In the genomic region with DNA sequence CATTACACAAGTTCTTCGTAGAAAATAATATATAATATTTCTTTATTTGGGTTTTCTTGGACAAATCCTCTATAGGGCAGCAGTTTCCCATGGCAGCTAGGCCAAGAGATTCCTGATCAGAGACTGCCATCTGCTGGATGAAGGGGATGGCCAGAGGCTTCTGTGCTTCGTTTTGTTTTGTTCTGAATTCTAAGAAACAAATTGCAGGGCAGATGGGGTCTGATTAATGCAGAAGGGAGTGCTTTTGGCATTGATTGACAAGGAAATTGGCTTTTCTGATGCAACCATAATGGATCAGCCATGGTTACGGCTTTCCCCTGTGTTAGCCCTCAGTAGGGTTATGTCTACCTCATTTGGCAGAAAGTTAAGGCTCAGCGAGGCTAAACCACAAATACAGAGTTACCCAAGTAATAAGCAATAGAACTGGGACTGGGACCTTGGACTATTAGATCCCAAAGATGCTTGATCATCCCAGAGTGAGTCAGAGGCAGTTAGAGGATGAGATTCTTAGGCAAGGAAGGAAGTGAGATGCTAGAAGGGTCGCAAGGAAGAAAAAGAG, we compare ENCODE assay signal across 2 cellular contexts.
A peak's percentile ranks its signal among the peaks of the same experiment; 100 is the strongest.
TF ChIP-seq lines count a peak whose summit lies in the region.

No MANE protein-coding gene starts in this region.

TF ChIP-seq in HEK293T, 16 proteins besides CTCF, POLR2A, EP300 and RAD21 (continued from another document):
- TF ChIP-seq SP1 (IDR thresholded peaks at IDR 0.05) (no peak), BHLHE40 (IDR thresholded peaks at IDR 0.05; ENCODE audit: borderline replicate concordance) (no peak), FOXM1 (IDR thresholded peaks at IDR 0.05; ENCODE audit: borderline replicate concordance) (no peak), SUZ12 (IDR thresholded peaks at IDR 0.05) (no peak), ARNT (IDR thresholded peaks at IDR 0.05) (no peak)
- TF ChIP-seq, protein P1, sequence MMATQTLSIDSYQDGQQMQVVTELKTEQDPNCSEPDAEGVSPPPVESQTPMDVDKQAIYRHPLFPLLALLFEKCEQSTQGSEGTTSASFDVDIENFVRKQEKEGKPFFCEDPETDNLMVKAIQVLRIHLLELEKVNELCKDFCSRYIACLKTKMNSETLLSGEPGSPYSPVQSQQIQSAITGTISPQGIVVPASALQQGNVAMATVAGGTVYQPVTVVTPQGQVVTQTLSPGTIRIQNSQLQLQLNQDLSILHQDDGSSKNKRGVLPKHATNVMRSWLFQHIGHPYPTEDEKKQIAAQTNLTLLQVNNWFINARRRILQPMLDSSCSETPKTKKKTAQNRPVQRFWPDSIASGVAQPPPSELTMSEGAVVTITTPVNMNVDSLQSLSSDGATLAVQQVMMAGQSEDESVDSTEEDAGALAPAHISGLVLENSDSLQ (IDR thresholded peaks at IDR 0.05): no peak
TF ChIP-seq in HEK293T: peak in this region for 0.

TF ChIP-seq in K562, 482 proteins besides CTCF, POLR2A, EP300 and RAD21 (continued from another document):
- TF ChIP-seq, protein P2, sequence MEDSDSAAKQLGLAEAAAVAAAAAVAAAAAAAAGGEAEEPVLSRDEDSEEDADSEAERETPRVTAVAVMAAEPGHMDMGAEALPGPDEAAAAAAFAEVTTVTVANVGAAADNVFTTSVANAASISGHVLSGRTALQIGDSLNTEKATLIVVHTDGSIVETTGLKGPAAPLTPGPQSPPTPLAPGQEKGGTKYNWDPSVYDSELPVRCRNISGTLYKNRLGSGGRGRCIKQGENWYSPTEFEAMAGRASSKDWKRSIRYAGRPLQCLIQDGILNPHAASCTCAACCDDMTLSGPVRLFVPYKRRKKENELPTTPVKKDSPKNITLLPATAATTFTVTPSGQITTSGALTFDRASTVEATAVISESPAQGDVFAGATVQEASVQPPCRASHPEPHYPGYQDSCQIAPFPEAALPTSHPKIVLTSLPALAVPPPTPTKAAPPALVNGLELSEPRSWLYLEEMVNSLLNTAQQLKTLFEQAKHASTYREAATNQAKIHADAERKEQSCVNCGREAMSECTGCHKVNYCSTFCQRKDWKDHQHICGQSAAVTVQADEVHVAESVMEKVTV (CRISPR knock-in tag; IDR thresholded peaks at IDR 0.05): peak; percentile 82
- TF ChIP-seq FOXK2 (conservative IDR thresholded peaks at IDR 0.05 in 1 of 2, IDR thresholded peaks at IDR 0.05 in 1 of 2; ENCODE audit: low read depth in 2 of 2) (no peak), ZBTB17 (CRISPR knock-in tag; IDR thresholded peaks at IDR 0.05) (no peak), PHB2 (IDR thresholded peaks at IDR 0.05; ENCODE audit: low read depth) (no peak), ZBTB1 (CRISPR knock-in tag; IDR thresholded peaks at IDR 0.05; ENCODE audit: borderline replicate concordance, low read depth) (no peak), FOXP1 (CRISPR knock-in tag; IDR thresholded peaks at IDR 0.05) (no peak), MBD2 (IDR thresholded peaks at IDR 0.05; ENCODE audit: borderline replicate concordance, low read depth) (no peak), ZNF24 (IDR thresholded peaks at IDR 0.05) (no peak), POLR2AphosphoS2 (IDR thresholded peaks at IDR 0.05; ENCODE audit: low read length) (no peak), ESRRB (CRISPR knock-in tag; IDR thresholded peaks at IDR 0.05; ENCODE audit: borderline replicate concordance) (no peak), RHOXF2B (CRISPR knock-in tag; conservative IDR thresholded peaks at IDR 0.05) (no peak), ZNF232 (CRISPR knock-in tag; IDR thresholded peaks at IDR 0.05) (no peak), RFX1 (IDR thresholded peaks at IDR 0.05) (0 out of 2 replicates have a peak, but pooled peaks have one; percentile 6), SMC3 (conservative IDR thresholded peaks at IDR 0.05; ENCODE audit: insufficient read depth, low read depth, low read length) (peak; percentile 68), NR3C1 (CRISPR knock-in tag; IDR thresholded peaks at IDR 0.05) (no peak), TBL1XR1 (IDR thresholded peaks at IDR 0.05; ENCODE audit: low read length in 2 of 2) (no peak), ZKSCAN3 (CRISPR knock-in tag; IDR thresholded peaks at IDR 0.05) (no peak), FIP1L1 (IDR thresholded peaks at IDR 0.05; ENCODE audit: low read depth, low read length, poor library complexity, severe bottlenecking) (no peak), KLF16 (IDR thresholded peaks at IDR 0.05) (peak; percentile 7; the same call in 1 of the 2 replicates), HOXB6 (CRISPR knock-in tag; IDR thresholded peaks at IDR 0.05; ENCODE audit: borderline replicate concordance) (no peak), MEIS2 (IDR thresholded peaks at IDR 0.05; ENCODE audit: partially characterized antibody) (peak; percentile 30), ZNF282 (CRISPR knock-in tag; IDR thresholded peaks at IDR 0.05) (no peak)
- TF ChIP-seq, protein P3, sequence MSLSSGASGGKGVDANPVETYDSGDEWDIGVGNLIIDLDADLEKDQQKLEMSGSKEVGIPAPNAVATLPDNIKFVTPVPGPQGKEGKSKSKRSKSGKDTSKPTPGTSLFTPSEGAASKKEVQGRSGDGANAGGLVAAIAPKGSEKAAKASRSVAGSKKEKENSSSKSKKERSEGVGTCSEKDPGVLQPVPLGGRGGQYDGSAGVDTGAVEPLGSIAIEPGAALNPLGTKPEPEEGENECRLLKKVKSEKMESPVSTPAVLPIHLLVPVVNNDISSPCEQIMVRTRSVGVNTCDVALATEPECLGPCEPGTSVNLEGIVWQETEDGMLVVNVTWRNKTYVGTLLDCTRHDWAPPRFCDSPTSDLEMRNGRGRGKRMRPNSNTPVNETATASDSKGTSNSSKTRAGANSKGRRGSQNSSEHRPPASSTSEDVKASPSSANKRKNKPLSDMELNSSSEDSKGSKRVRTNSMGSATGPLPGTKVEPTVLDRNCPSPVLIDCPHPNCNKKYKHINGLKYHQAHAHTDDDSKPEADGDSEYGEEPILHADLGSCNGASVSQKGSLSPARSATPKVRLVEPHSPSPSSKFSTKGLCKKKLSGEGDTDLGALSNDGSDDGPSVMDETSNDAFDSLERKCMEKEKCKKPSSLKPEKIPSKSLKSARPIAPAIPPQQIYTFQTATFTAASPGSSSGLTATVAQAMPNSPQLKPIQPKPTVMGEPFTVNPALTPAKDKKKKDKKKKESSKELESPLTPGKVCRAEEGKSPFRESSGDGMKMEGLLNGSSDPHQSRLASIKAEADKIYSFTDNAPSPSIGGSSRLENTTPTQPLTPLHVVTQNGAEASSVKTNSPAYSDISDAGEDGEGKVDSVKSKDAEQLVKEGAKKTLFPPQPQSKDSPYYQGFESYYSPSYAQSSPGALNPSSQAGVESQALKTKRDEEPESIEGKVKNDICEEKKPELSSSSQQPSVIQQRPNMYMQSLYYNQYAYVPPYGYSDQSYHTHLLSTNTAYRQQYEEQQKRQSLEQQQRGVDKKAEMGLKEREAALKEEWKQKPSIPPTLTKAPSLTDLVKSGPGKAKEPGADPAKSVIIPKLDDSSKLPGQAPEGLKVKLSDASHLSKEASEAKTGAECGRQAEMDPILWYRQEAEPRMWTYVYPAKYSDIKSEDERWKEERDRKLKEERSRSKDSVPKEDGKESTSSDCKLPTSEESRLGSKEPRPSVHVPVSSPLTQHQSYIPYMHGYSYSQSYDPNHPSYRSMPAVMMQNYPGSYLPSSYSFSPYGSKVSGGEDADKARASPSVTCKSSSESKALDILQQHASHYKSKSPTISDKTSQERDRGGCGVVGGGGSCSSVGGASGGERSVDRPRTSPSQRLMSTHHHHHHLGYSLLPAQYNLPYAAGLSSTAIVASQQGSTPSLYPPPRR (CRISPR knock-in tag; IDR thresholded peaks at IDR 0.05; ENCODE audit: borderline replicate concordance): no peak
- TF ChIP-seq, protein P4, sequence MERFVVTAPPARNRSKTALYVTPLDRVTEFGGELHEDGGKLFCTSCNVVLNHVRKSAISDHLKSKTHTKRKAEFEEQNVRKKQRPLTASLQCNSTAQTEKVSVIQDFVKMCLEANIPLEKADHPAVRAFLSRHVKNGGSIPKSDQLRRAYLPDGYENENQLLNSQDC (CRISPR knock-in tag; IDR thresholded peaks at IDR 0.05): no peak
- TF ChIP-seq, protein P1 (IDR thresholded peaks at IDR 0.05): peak; percentile 42
- TF ChIP-seq, protein P5, sequence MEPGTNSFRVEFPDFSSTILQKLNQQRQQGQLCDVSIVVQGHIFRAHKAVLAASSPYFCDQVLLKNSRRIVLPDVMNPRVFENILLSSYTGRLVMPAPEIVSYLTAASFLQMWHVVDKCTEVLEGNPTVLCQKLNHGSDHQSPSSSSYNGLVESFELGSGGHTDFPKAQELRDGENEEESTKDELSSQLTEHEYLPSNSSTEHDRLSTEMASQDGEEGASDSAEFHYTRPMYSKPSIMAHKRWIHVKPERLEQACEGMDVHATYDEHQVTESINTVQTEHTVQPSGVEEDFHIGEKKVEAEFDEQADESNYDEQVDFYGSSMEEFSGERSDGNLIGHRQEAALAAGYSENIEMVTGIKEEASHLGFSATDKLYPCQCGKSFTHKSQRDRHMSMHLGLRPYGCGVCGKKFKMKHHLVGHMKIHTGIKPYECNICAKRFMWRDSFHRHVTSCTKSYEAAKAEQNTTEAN (CRISPR knock-in tag; IDR thresholded peaks at IDR 0.05): no peak
- TF ChIP-seq, protein P6, sequence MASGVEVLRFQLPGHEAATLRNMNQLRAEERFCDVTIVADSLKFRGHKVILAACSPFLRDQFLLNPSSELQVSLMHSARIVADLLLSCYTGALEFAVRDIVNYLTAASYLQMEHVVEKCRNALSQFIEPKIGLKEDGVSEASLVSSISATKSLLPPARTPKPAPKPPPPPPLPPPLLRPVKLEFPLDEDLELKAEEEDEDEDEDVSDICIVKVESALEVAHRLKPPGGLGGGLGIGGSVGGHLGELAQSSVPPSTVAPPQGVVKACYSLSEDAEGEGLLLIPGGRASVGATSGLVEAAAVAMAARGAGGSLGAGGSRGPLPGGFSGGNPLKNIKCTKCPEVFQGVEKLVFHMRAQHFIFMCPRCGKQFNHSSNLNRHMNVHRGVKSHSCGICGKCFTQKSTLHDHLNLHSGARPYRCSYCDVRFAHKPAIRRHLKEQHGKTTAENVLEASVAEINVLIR (CRISPR knock-in tag; IDR thresholded peaks at IDR 0.05): no peak
